In the genomic region with DNA sequence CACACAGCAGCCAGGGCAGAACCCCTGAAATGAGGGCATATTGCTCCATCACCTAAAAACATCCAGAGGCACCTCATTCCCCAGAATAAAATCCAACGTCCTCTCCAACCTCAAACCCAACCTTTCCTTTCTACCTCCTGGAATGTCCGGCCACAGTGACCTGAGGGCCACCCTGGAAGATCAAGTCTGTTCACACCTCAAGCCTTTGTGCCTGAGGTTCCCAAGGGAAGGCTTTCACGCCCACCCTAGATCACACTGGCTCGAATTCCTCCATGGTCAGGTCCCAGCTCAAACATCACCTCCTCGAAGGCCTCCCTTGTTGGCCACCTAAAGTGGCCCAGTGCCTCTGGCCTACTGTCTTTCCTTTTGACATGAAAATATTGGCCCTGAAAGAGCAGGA, we compare ENCODE assay signal across 15 cellular contexts.
DNase-seq lines count a peak whose midpoint lies in the region; ATAC-seq, FAIRE-seq and TF ChIP-seq lines count a peak whose summit lies in the region.
"Had no signal": no experiment of that assay in that cellular context is flagged by ENCODE, and none has a peak within 500 bp of the region (broad histone marks: within the 10 kb centered on the region; RNA-seq: fewer than 3 reads in every experiment).

No MANE protein-coding gene starts in this region.

- WGBS in SK-N-SH (ENCODE audit: low lambda C conversion rate), result 83% methylated on average over 5 of the region's 5 CpGs

- H3K4me2 ChIP-seq in BLaER1 treated with 17β-estradiol and CSF1 and Interleukin-3, amounts not matched to agents 10 nM and 100 nM, result peak overlapping the region in 9 of 11 experiments; percentile 12 to 97 (median 92); a peak in 16 of 22 replicates
- H3K4me2 ChIP-seq in SK-N-SH, result no peak overlapping the region

- H3K9ac ChIP-seq in BLaER1 treated with 17β-estradiol and CSF1 and Interleukin-3, amounts not matched to agents 10 nM and 100 nM, result peak overlapping the region in 4 of 11 experiments; percentile 4 to 44 (median 34); a peak in 3 of 22 replicates
- H3K9ac ChIP-seq in SK-N-SH, result no peak overlapping the region

- peak; percentile 20 for FAIRE-seq in HTR-8/SVneo (lab: Jason Lieb, UNC)

- H3K27me3 Mint-ChIP-seq in activated CD8-positive, alpha-beta T cell treated with anti-CD3 and anti-CD28 coated beads for 36 hours, result no peaks in the 10 kb centered on the region
- no peaks in the 10 kb centered on the region for H3K27me3 Mint-ChIP-seq in osteocyte (ENCODE audit: unreplicated experiment)

- H3K4me3 ChIP-seq in BLaER1 treated with 17β-estradiol and CSF1 and Interleukin-3, amounts not matched to agents 10 nM and 100 nM, result no peak overlapping the region
- H3K4me3 ChIP-seq in SK-N-SH (ENCODE audit: low read depth in 2 of 2, low read length in 1 of 2), result no peak overlapping the region
- H3K4me3 ChIP-seq: SJCRH30 had no signal

- H3K79me2 ChIP-seq in SK-N-SH (ENCODE audit: insufficient read depth), result peaks cover 96% of the 10 kb centered on the region

- peaks cover 24% of the 10 kb centered on the region for H3K36me3 Mint-ChIP-seq in activated CD8-positive, alpha-beta T cell treated with anti-CD3 and anti-CD28 coated beads for 36 hours (ENCODE audit: low read depth)
- H3K36me3 Mint-ChIP-seq in osteocyte (ENCODE audit: unreplicated experiment), result peaks cover 24% of the 10 kb centered on the region

- no peak for TF ChIP-seq EP300 in SK-N-SH (IDR thresholded peaks at IDR 0.05; ENCODE audit: borderline replicate concordance in 1 of 2, low read depth in 1 of 2, low read length in 1 of 2)

- ATAC-seq in activated CD8-positive, alpha-beta T cell treated with anti-CD3 and anti-CD28 coated beads for 36 hours, result no peak
- ATAC-seq in GM18505 (IDR thresholded peaks at IDR 0.05; ENCODE audit: unreplicated experiment), result no peak

- CTCF ChIA-PET in activated CD8-positive, alpha-beta T cell treated with anti-CD3 and anti-CD28 coated beads for 36 hours (lab: Charles Lee), result interaction anchor here (2.2 kb wide), 1 partner anchor 116 kb away, joined by 8 read pairs; no protein-coding TSS in a partner anchor
- CTCF ChIA-PET in SK-N-SH (lab: Yijun Ruan, JAX), result interaction anchor here (0.7 kb wide), 1 partner anchor 116 kb away, joined by 4 read pairs; no protein-coding TSS in a partner anchor

- in situ Hi-C loops in KBM-7 (cut with MboI; ENCODE audit: low pct_unique_long_range_greater_than_20kb, low sequenced_read_pairs), result no loop called here

- POLR2A ChIA-PET in activated CD8-positive, alpha-beta T cell treated with anti-CD3 and anti-CD28 coated beads for 36 hours (lab: Charles Lee), result no interaction called here
- POLR2A ChIA-PET in SK-N-SH (lab: Yijun Ruan, JAX), result no interaction called here

- peaks cover 18% of the 10 kb centered on the region for H3K4me1 Mint-ChIP-seq in activated CD8-positive, alpha-beta T cell treated with anti-CD3 and anti-CD28 coated beads for 36 hours (ENCODE audit: low read depth)
- peaks cover 26% of the 10 kb centered on the region for H3K4me1 Mint-ChIP-seq in osteocyte (ENCODE audit: unreplicated experiment)

- no peak overlapping the region for H2AFZ ChIP-seq in SK-N-SH (ENCODE audit: low read depth)

- H3F3A ChIP-seq in SK-N-SH (replicated peaks; ENCODE audit: insufficient read depth), result peaks cover 2% of the 10 kb centered on the region

- no peak for TF ChIP-seq RAD21 in SK-N-SH (IDR thresholded peaks at IDR 0.05; ENCODE audit: low read length)

- no peaks in the 10 kb centered on the region for H3K9me3 Mint-ChIP-seq in activated CD8-positive, alpha-beta T cell treated with anti-CD3 and anti-CD28 coated beads for 36 hours
- no peaks in the 10 kb centered on the region for H3K9me3 Mint-ChIP-seq in osteocyte (ENCODE audit: unreplicated experiment)

- peak overlapping the region in 7 of 11 experiments; percentile 33 to 89 (median 63); a peak in 10 of 22 replicates for H3K27ac ChIP-seq in BLaER1 treated with 17β-estradiol and CSF1 and Interleukin-3, amounts not matched to agents 10 nM and 100 nM
- H3K27ac ChIP-seq in SK-N-SH (ENCODE audit: low read depth in 2 of 2, low read length in 1 of 2), result no peak overlapping the region; a peak in 1 of 4 replicates
- H3K27ac ChIP-seq: HL-60, SJCRH30 had no signal

- no peaks in the 10 kb centered on the region for H3K27me3 ChIP-seq in BLaER1 treated with 17β-estradiol and CSF1 and Interleukin-3, amounts not matched to agents 10 nM and 100 nM
- H3K27me3 ChIP-seq in SK-N-SH (ENCODE audit: insufficient read depth), result no peaks in the 10 kb centered on the region
- H3K27me3 ChIP-seq: SJCRH30 had no signal

- intact Hi-C loops in activated CD8-positive, alpha-beta T cell treated with anti-CD3 and anti-CD28 coated beads for 36 hours (cut with micrococcal nuclease), result no loop called here

- DNase-seq in HTR-8/SVneo (ENCODE audit: insufficient read length, low spot score) (no peak), osteocyte (ENCODE audit: extremely low spot score, unreplicated experiment) (no peak), SK-N-SH (no peak), KBM-7 (no peak)
- no peak for DNase-seq in activated CD8-positive, alpha-beta T cell treated with anti-CD3 and anti-CD28 coated beads for 36 hours
- no peak for DNase-seq in activated CD8-positive, alpha-beta memory T cell treated with anti-CD3 and anti-CD28 coated beads, Interleukin-2, amount 50 U/mL, for 48 hours
- DNase-seq: ACHN, DMS 273 treated with DMSO at 0.1 percent for 48 hours, NCI-H1105 treated with DMSO at 0.1 percent for 48 hours, NCI-H187 treated with DMSO at 0.1 percent for 48 hours, NCI-H446 treated with DMSO at 0.1 percent for 48 hours, SJCRH30 had no signal

- H3K27ac Mint-ChIP-seq in activated CD8-positive, alpha-beta T cell treated with anti-CD3 and anti-CD28 coated beads for 36 hours, result peak overlapping the region; percentile 18
- peak overlapping the region; percentile 9 for H3K27ac Mint-ChIP-seq in osteocyte (ENCODE audit: unreplicated experiment)

- no peak for TF ChIP-seq CTCF in activated CD8-positive, alpha-beta T cell treated with anti-CD3 and anti-CD28 coated beads for 36 hours (IDR thresholded peaks at IDR 0.05)
- no peak for TF ChIP-seq CTCF in osteocyte (IDR thresholded peaks at IDR 0.05)
- no peak for TF ChIP-seq CTCF in SK-N-SH (IDR thresholded peaks at IDR 0.05)

- H3K9me2 ChIP-seq in SK-N-SH, result no peaks in the 10 kb centered on the region

- no peaks in the 10 kb centered on the region for H3K9me3 ChIP-seq in BLaER1 treated with 17β-estradiol and CSF1 and Interleukin-3, amounts not matched to agents 10 nM and 100 nM (replicated peaks in 1 of 11)
- no peaks in the 10 kb centered on the region for H3K9me3 ChIP-seq in SK-N-SH
- H3K9me3 ChIP-seq: SJCRH30 had no signal

- H4K20me1 ChIP-seq in BLaER1 treated with 17β-estradiol and CSF1 and Interleukin-3, amounts not matched to agents 10 nM and 100 nM, result peaks cover 0 to 94% (median 77%) of the 10 kb centered on the region in 11 experiments; a peak in 17 of 22 replicates
- H4K20me1 ChIP-seq in SK-N-SH (ENCODE audit: insufficient read depth), result peaks cover 4% of the 10 kb centered on the region; the same call in 1 of the 2 replicates

- peaks cover 57 to 88% (median 72%) of the 10 kb centered on the region in 11 experiments for H3K36me3 ChIP-seq in BLaER1 treated with 17β-estradiol and CSF1 and Interleukin-3, amounts not matched to agents 10 nM and 100 nM
- peaks cover 4 to 42% of the 10 kb centered on the region in 2 experiments for H3K36me3 ChIP-seq in SK-N-SH (replicated peaks in 1 of 2; ENCODE audit: control insufficient read depth in 1 of 2, insufficient read depth in 2 of 2, low read length in 1 of 2)

- no peak for TF ChIP-seq POLR2A in GM18505 (IDR thresholded peaks at IDR 0.05; ENCODE audit: borderline replicate concordance, extremely low read depth, insufficient read depth, insufficient read length)

- no peak overlapping the region for H3K4me3 Mint-ChIP-seq in activated CD8-positive, alpha-beta T cell treated with anti-CD3 and anti-CD28 coated beads for 36 hours
- H3K4me3 Mint-ChIP-seq in osteocyte (ENCODE audit: unreplicated experiment), result no peak overlapping the region

- H3K4me1 ChIP-seq in BLaER1 treated with 17β-estradiol and CSF1 and Interleukin-3, amounts not matched to agents 10 nM and 100 nM, result peaks cover 57 to 99% (median 90%) of the 10 kb centered on the region in 10 experiments
- peaks cover 2 to 40% of the 10 kb centered on the region in 2 experiments; a peak in 3 of 4 replicates for H3K4me1 ChIP-seq in SK-N-SH (ENCODE audit: control insufficient read depth in 1 of 2, insufficient read depth in 2 of 2, low read depth in 1 of 2, low read length in 1 of 2)

TF ChIP-seq in SK-N-SH, 30 proteins besides CTCF, POLR2A, EP300 and RAD21 (continues in another document):
- TF ChIP-seq CHD2 (IDR thresholded peaks at IDR 0.05; ENCODE audit: low read length, partially characterized antibody), result no peak
- no peak for TF ChIP-seq RCOR1 (IDR thresholded peaks at IDR 0.05; ENCODE audit: low read length)
- no peak for TF ChIP-seq FOXJ3 (CRISPR knock-in tag; IDR thresholded peaks at IDR 0.05)
- TF ChIP-seq FOXM1 (IDR thresholded peaks at IDR 0.05; ENCODE audit: low read depth), result no peak
- TF ChIP-seq, protein P1, sequence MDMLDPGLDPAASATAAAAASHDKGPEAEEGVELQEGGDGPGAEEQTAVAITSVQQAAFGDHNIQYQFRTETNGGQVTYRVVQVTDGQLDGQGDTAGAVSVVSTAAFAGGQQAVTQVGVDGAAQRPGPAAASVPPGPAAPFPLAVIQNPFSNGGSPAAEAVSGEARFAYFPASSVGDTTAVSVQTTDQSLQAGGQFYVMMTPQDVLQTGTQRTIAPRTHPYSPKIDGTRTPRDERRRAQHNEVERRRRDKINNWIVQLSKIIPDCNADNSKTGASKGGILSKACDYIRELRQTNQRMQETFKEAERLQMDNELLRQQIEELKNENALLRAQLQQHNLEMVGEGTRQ (IDR thresholded peaks at IDR 0.05; ENCODE audit: borderline replicate concordance, low read depth, low read length), result no peak
- TF ChIP-seq, protein P2, sequence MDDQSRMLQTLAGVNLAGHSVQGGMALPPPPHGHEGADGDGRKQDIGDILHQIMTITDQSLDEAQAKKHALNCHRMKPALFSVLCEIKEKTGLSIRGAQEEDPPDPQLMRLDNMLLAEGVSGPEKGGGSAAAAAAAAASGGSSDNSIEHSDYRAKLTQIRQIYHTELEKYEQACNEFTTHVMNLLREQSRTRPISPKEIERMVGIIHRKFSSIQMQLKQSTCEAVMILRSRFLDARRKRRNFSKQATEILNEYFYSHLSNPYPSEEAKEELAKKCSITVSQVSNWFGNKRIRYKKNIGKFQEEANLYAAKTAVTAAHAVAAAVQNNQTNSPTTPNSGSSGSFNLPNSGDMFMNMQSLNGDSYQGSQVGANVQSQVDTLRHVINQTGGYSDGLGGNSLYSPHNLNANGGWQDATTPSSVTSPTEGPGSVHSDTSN (IDR thresholded peaks at IDR 0.05), result no peak

Comparison
In these comparisons a context has a peak if more than half of its experiments do, and no peak if none do; other contexts are left out.
1. H3K27ac ChIP-seq: peak in BLaER1 treated with 17β-estradiol and CSF1 and Interleukin-3, amounts not matched to agents 10 nM and 100 nM (7 of 11); none in SK-N-SH (0 of 2).